ENCODE assay signal across 8 cellular contexts in the genomic region with DNA sequence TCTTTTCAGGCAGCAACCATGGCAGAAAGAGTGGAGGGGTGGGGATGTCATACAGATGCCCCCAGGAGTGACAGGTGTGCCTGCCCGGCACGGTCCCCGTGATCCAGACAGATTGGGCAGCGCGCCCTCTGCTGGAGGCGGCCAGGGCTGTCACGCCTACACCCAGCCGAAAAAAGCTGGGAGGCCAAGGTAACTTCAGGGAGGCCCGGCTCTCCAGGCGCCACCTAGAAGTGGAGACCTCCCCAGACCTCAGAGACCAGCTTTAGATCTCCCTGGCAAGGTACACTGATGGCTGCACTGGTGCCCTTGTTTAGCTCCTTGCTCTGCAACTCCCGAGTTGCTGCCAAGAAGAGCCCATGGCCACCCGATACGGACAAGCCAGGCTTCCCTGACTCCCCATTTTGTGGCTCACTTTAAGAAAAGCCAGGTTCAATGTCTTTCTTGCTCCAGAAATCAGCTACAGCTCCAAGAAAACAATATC. TPM values are rescaled to one million over a fixed set of nuclear protein-coding genes. Genes with fewer than 3 reads are reported as not detected.
DNase-seq lines count a peak whose midpoint lies in the region; ATAC-seq and TF ChIP-seq lines count a peak whose summit lies in the region.

No MANE protein-coding gene starts in this region.

- DNase-seq in COR-L47 (lab: John Stamatoyannopoulos, UW) (peak; percentile 24), HFFc6 (peak; percentile 16), NOMO-1 treated with DMSO at 0.1 percent for 48 hours (lab: John Stamatoyannopoulos, UW; ENCODE audit: unreplicated experiment) (peak; percentile 26), epidermal melanocyte (ENCODE audit: insufficient read length, low spot score) (peak; percentile 73)
- peak; percentile 81 for DNase-seq in activated CD8-positive, alpha-beta memory T cell treated with anti-CD3 and anti-CD28 coated beads, Interleukin-2, amount 50 U/mL, for 4 hours
- DNase-seq in natural killer cell treated with Interleukin-12 subunit alpha and Interleukin-12 subunit beta and Interleukin-15 and Interleukin-18, amount 100 ng/mL, for 72 hours (ENCODE audit: low spot score) = peak; percentile 68
- DNase-seq in stimulated activated naive CD4-positive, alpha-beta T cell (lab: John Stamatoyannopoulos, UW) = peak; percentile 19 to 75 (median 62)

- peak; percentile 87 to 88 for ATAC-seq in natural killer cell treated with Interleukin-12 subunit alpha and Interleukin-12 subunit beta and Interleukin-15 and Interleukin-18, amount 100 ng/mL, for 72 hours
- no peak for ATAC-seq in HG03280 (IDR thresholded peaks at IDR 0.05; ENCODE audit: unreplicated experiment)

- TF ChIP-seq CTCF in HFFc6 (IDR thresholded peaks at IDR 0.05) = peak; percentile 97

- no peaks in the 10 kb centered on the region for H3K36me3 Mint-ChIP-seq in HFFc6 (ENCODE audit: low read depth)
- H3K36me3 Mint-ChIP-seq in natural killer cell treated with Interleukin-12 subunit alpha and Interleukin-12 subunit beta and Interleukin-15 and Interleukin-18, amount 100 ng/mL, for 72 hours = no peaks in the 10 kb centered on the region

- H3K4me3 Mint-ChIP-seq in HFFc6 = peak overlapping the region; percentile 47; the same call in 1 of the 2 replicates
- no peak overlapping the region for H3K4me3 Mint-ChIP-seq in natural killer cell treated with Interleukin-12 subunit alpha and Interleukin-12 subunit beta and Interleukin-15 and Interleukin-18, amount 100 ng/mL, for 72 hours

- peaks cover 2% of the 10 kb centered on the region; the same call in 1 of the 2 replicates for H3K27me3 Mint-ChIP-seq in HFFc6 (ENCODE audit: insufficient read depth)
- H3K27me3 Mint-ChIP-seq in natural killer cell treated with Interleukin-12 subunit alpha and Interleukin-12 subunit beta and Interleukin-15 and Interleukin-18, amount 100 ng/mL, for 72 hours = peaks cover 32 to 44% of the 10 kb centered on the region in 2 donors

- H3K27ac Mint-ChIP-seq in HFFc6 = no peak overlapping the region
- H3K27ac Mint-ChIP-seq in natural killer cell treated with Interleukin-12 subunit alpha and Interleukin-12 subunit beta and Interleukin-15 and Interleukin-18, amount 100 ng/mL, for 72 hours = no peak overlapping the region

- H3K9me3 Mint-ChIP-seq in HFFc6 = no peaks in the 10 kb centered on the region
- no peaks in the 10 kb centered on the region for H3K9me3 Mint-ChIP-seq in natural killer cell treated with Interleukin-12 subunit alpha and Interleukin-12 subunit beta and Interleukin-15 and Interleukin-18, amount 100 ng/mL, for 72 hours

- peaks cover 40% of the 10 kb centered on the region for H3K4me1 Mint-ChIP-seq in HFFc6 (ENCODE audit: low read depth)
- no peaks in the 10 kb centered on the region for H3K4me1 Mint-ChIP-seq in natural killer cell treated with Interleukin-12 subunit alpha and Interleukin-12 subunit beta and Interleukin-15 and Interleukin-18, amount 100 ng/mL, for 72 hours (ENCODE audit: low read depth in 2 of 2)

RNA-seq across cellular contexts. Expression of a gene that starts 6.6 kb away (rescaled TPM):
- not detected for total RNA-seq in HFFc6 (2021; fragmentation: NEBNext Ultra II Directional; extraction: Animal tissue kit (Norgen Biotek cat#: 25700))
- total RNA-seq in natural killer cell treated with Interleukin-12 subunit alpha and Interleukin-12 subunit beta and Interleukin-15 and Interleukin-18, amount 100 ng/mL, for 72 hours = not detected

RNA-seq across cellular contexts. Expression of a gene that starts 10.9 kb away (rescaled TPM):
- 1 to 10 TPM; 2.6 to 4.3 (median 3.6) TPM for total RNA-seq in HFFc6 (2021; fragmentation: NEBNext Ultra II Directional; extraction: Animal tissue kit (Norgen Biotek cat#: 25700))
- total RNA-seq in natural killer cell treated with Interleukin-12 subunit alpha and Interleukin-12 subunit beta and Interleukin-15 and Interleukin-18, amount 100 ng/mL, for 72 hours = not detected

RNA-seq across cellular contexts. Expression of a gene that starts 41.0 kb away (rescaled TPM):
- under 1 TPM in 5 of 6 experiments, not detected in 1; 0.17 to 0.39 (median 0.34) TPM for total RNA-seq in HFFc6 (2021; fragmentation: NEBNext Ultra II Directional; extraction: Animal tissue kit (Norgen Biotek cat#: 25700))
- total RNA-seq in natural killer cell treated with Interleukin-12 subunit alpha and Interleukin-12 subunit beta and Interleukin-15 and Interleukin-18, amount 100 ng/mL, for 72 hours = not detected

RNA-seq across cellular contexts. Expression of a gene that starts 55.3 kb away (rescaled TPM):
- 1 to 10 TPM; 3.1 to 6.3 (median 3.9) TPM for total RNA-seq in HFFc6 (2021; fragmentation: NEBNext Ultra II Directional; extraction: Animal tissue kit (Norgen Biotek cat#: 25700))
- under 1 TPM; 0.50 to 0.67 TPM for total RNA-seq in natural killer cell treated with Interleukin-12 subunit alpha and Interleukin-12 subunit beta and Interleukin-15 and Interleukin-18, amount 100 ng/mL, for 72 hours

Comparison
In these comparisons a context has a peak if more than half of its experiments do, and no peak if none do; other contexts are left out.
1. DNase-seq: peak in every context shown above with its lines; median percentile 81 in activated CD8-positive, alpha-beta memory T cell treated with anti-CD3 and anti-CD28 coated beads, Interleukin-2, amount 50 U/mL, for 4 hours; 73 in epidermal melanocyte; 68 in natural killer cell treated with Interleukin-12 subunit alpha and Interleukin-12 subunit beta and Interleukin-15 and Interleukin-18, amount 100 ng/mL, for 72 hours; 62 in stimulated activated naive CD4-positive, alpha-beta T cell; 26 in NOMO-1 treated with DMSO at 0.1 percent for 48 hours; 24 in COR-L47; 16 in HFFc6.